1 cellular context compared by ENCODE assay signal in genomic region chr1:27872059-27872801, GRCh38.
TF ChIP-seq lines count a peak whose summit lies in the region.

TSS of gene THEMIS2 (plus strand) at chr1:27872544. CDS start at chr1:27872572, 28 bp downstream.

TF ChIP-seq in K562, 482 proteins besides CTCF, POLR2A, EP300 and RAD21 (continued from another document and continues in another):
- TF ChIP-seq UBTF (IDR thresholded peaks at IDR 0.05; ENCODE audit: borderline replicate concordance in 1 of 2, low read depth in 2 of 2, low read length in 2 of 2) (0 out of 4 replicates have a peak, but pooled peaks of 1 of the 2 experiments have one; percentile 6), ELF1 (tag; IDR thresholded peaks at IDR 0.05) (no peak), ZFP91 (CRISPR knock-in tag; IDR thresholded peaks at IDR 0.05) (no peak), ERF (CRISPR knock-in tag; IDR thresholded peaks at IDR 0.05) (peak; percentile 77; the same call in 1 of the 2 replicates), MAZ (CRISPR knock-in tag; conservative IDR thresholded peaks at IDR 0.05 in 1 of 2, IDR thresholded peaks at IDR 0.05 in 1 of 2) (peak; percentile 53 to 83), NRF1 (conservative IDR thresholded peaks at IDR 0.05 in 1 of 2, IDR thresholded peaks at IDR 0.05 in 1 of 2) (no peak), NONO (IDR thresholded peaks at IDR 0.05; ENCODE audit: low read depth in 2 of 2, low read length in 1 of 2) (no peak), POLR2B (IDR thresholded peaks at IDR 0.05; ENCODE audit: low read depth, partially characterized antibody) (peak; percentile 53), CGGBP1 (CRISPR knock-in tag; IDR thresholded peaks at IDR 0.05) (no peak), NFYB (IDR thresholded peaks at IDR 0.05; ENCODE audit: extremely low read depth, insufficient read length) (no peak), COPS2 (conservative IDR thresholded peaks at IDR 0.05) (no peak), SREBF1 (IDR thresholded peaks at IDR 0.05; ENCODE audit: borderline replicate concordance, low read depth, low read length) (no peak), CCNT2 (IDR thresholded peaks at IDR 0.05; ENCODE audit: borderline replicate concordance, extremely low read depth, insufficient read length, low read depth, low read length) (no peak), ARID3B (CRISPR knock-in tag; IDR thresholded peaks at IDR 0.05; ENCODE audit: borderline replicate concordance) (no peak), C11orf30 (IDR thresholded peaks at IDR 0.05; ENCODE audit: low read depth) (no peak), ZBTB26 (CRISPR knock-in tag; IDR thresholded peaks at IDR 0.05) (no peak), ZNF384 (IDR thresholded peaks at IDR 0.05; ENCODE audit: low read depth, low read length) (no peak), SMAD1 (IDR thresholded peaks at IDR 0.05; ENCODE audit: low read depth, low read length, partially characterized antibody) (no peak), ZNF518B (CRISPR knock-in tag; IDR thresholded peaks at IDR 0.05) (no peak), HLTF (IDR thresholded peaks at IDR 0.05) (no peak), CREBBP (IDR thresholded peaks at IDR 0.05; ENCODE audit: low read depth, low read length) (no peak), POLR2AphosphoS2 (IDR thresholded peaks at IDR 0.05; ENCODE audit: low read length) (no peak), MNT (conservative IDR thresholded peaks at IDR 0.05) (peak in 1 of 2 experiments; percentile 37; a peak in 1 of 4 replicates), ZNF143 (CRISPR knock-in tag; IDR thresholded peaks at IDR 0.05) (0 out of 2 replicates have a peak, but pooled peaks have one; percentile 35), PHF20 (IDR thresholded peaks at IDR 0.05; ENCODE audit: partially characterized antibody) (no peak), ZNF778 (CRISPR knock-in tag; IDR thresholded peaks at IDR 0.05) (no peak), ZBTB17 (CRISPR knock-in tag; IDR thresholded peaks at IDR 0.05) (0 out of 2 replicates have a peak, but pooled peaks have one; percentile 28), ILK (tag; IDR thresholded peaks at IDR 0.05; ENCODE audit: borderline replicate concordance, low read depth) (no peak), ARNT (IDR thresholded peaks at IDR 0.05) (no peak), FOXK2 (conservative IDR thresholded peaks at IDR 0.05 in 1 of 2, IDR thresholded peaks at IDR 0.05 in 1 of 2; ENCODE audit: low read depth in 2 of 2) (no peak), ZNF280B (CRISPR knock-in tag; IDR thresholded peaks at IDR 0.05) (no peak), ZNF165 (CRISPR knock-in tag; IDR thresholded peaks at IDR 0.05; ENCODE audit: borderline replicate concordance) (0 out of 2 replicates have a peak, but pooled peaks have one; percentile 49), CREM (IDR thresholded peaks at IDR 0.05; ENCODE audit: low read depth) (no peak), NFIX (CRISPR knock-in tag; IDR thresholded peaks at IDR 0.05; ENCODE audit: low read depth) (no peak), SMARCC2 (IDR thresholded peaks at IDR 0.05; ENCODE audit: low read depth) (no peak), ZBTB11 (CRISPR knock-in tag; IDR thresholded peaks at IDR 0.05) (no peak), ZHX1 (conservative IDR thresholded peaks at IDR 0.05; ENCODE audit: low read length) (no peak), MECOM (CRISPR knock-in tag; IDR thresholded peaks at IDR 0.05) (no peak), ZNF583 (CRISPR knock-in tag; IDR thresholded peaks at IDR 0.05) (0 out of 2 replicates have a peak, but pooled peaks have one; percentile 16)
